ENCODE assay signal across 23 cellular contexts in the genomic region with DNA sequence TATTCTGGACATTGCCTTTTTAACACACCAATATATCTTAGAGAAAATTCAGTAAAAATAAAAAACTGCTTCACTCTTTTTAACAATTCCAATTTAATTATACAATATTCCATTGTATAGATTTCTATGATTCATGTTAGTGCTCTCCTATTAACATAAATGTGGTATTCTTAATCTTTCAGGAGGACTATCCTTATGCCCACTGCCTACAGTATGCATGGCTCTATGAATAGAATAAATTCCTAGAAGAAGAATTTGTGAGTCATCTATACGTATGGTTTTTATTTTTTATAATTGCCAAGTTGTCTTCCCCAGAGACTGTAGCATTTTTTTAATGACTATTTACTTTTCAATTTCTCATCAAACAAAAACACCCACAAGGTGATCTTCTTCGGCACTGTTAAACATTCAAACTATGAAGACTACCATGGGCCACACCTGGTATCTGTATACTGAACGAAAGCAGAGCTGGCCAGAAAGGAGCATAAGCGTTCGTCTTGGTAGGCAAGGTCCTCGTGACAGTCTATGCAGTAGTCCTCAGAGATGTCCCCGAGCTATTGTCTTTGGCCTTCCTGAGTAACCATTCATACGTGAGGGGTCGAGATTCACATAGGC.
DNase-seq lines count a peak whose midpoint lies in the region; ATAC-seq and TF ChIP-seq lines count a peak whose summit lies in the region.
"Had no signal": no experiment of that assay in that cellular context is flagged by ENCODE, and none has a peak within 500 bp of the region (broad histone marks: within the 10 kb centered on the region; RNA-seq: fewer than 3 reads in every experiment).

No MANE protein-coding gene starts in this region.

- WGBS in IMR-90 (ENCODE audit: extremely low coverage in 2 of 2, insufficient read length in 1 of 2), 2 experiments: 83% methylated on average over 1 of the region's 9 CpGs; no CpG with 5 or more reads in 1 of the 2 experiments
- WGBS in SK-N-SH (ENCODE audit: low lambda C conversion rate): 86% methylated on average over 9 of the region's 9 CpGs

- DNase-seq in EL: peak; percentile 3
- peak; percentile 24 for DNase-seq in IMR-90
- DNase-seq in SK-N-SH: no peak
- peak in 1 of 2 donors; percentile 28 for DNase-seq in foreskin keratinocyte
- no peak for DNase-seq in iPS-NIHi11 (ENCODE audit: low spot score)
- no peak for DNase-seq in NCI-H2227 treated with DMSO at 0.1 percent for 48 hours (lab: John Stamatoyannopoulos, UW)
- DNase-seq: CD4-positive, alpha-beta T cell; DMS53; H9; HFFc6; MM.1S; NCI-H1417 treated with DMSO at 0.1 percent for 48 hours; NCI-H1694 treated with DMSO at 0.1 percent for 48 hours; NCI-H2081; NCI-H226; NCI-H510A; NCI-H748 treated with DMSO at 0.1 percent for 48 hours; NK-92 treated with Interleukin-12 subunit alpha and Interleukin-12 subunit beta, amount 100 ng/mL, for 24 hours; PC-9; SHP77 had no signal

- H3K36me3 ChIP-seq in IMR-90 (ENCODE audit: control insufficient read depth, insufficient read depth, low read length) (0 out of 2 replicates have a peak, but pooled peaks cover 1% of the 10 kb centered on the region), SK-N-SH (replicated peaks in 1 of 2; ENCODE audit: control insufficient read depth in 1 of 2, insufficient read depth in 2 of 2, low read length in 1 of 2) (peaks cover 0 to 11% of the 10 kb centered on the region in 2 experiments)

- H3K56ac ChIP-seq in IMR-90 (ENCODE audit: extremely low read depth, insufficient read depth, low read length): no peak overlapping the region

- no peak overlapping the region for H3K23ac ChIP-seq in IMR-90 (ENCODE audit: low read depth, low read length)

- H3K14ac ChIP-seq in IMR-90 (replicated peaks; ENCODE audit: low read depth, low read length): no peak overlapping the region

- H4K8ac ChIP-seq in IMR-90 (ENCODE audit: low read depth in 2 of 2, low read length in 2 of 2): no peak overlapping the region

- CTCF ChIA-PET in IMR-90 (lab: Yijun Ruan, JAX) (no interaction called here), SK-N-SH (lab: Yijun Ruan, JAX) (interaction anchor here (0.9 to 1.0 kb wide), 2 partner anchors 23 to 303 kb away, joined by 3 read pairs; no protein-coding TSS in a partner anchor)

- H2AK5ac ChIP-seq in IMR-90 (ENCODE audit: low read depth, low read length): no peak overlapping the region

- H3K27me3 ChIP-seq in IMR-90 (ENCODE audit: control insufficient read depth, insufficient read depth, low read length) (no peaks in the 10 kb centered on the region), SK-N-SH (ENCODE audit: insufficient read depth) (no peaks in the 10 kb centered on the region), foreskin keratinocyte (no peaks in the 10 kb centered on the region)
- H3K27me3 ChIP-seq: BLaER1 treated with 17β-estradiol and CSF1 and Interleukin-3, amounts not matched to agents 10 nM and 100 nM had no signal

- H2BK5ac ChIP-seq in IMR-90 (ENCODE audit: low read depth, low read length, poor library complexity, severe bottlenecking): no peak overlapping the region

- TF ChIP-seq RAD21 in IMR-90 (IDR thresholded peaks at IDR 0.05; ENCODE audit: low read length): no peak
- no peak for TF ChIP-seq RAD21 in SK-N-SH (IDR thresholded peaks at IDR 0.05; ENCODE audit: low read length)

- in situ Hi-C loops in IMR-90 (cut with MboI; ENCODE audit: low sequenced_read_pairs): no loop called here

- H3K9me2 ChIP-seq in SK-N-SH: no peaks in the 10 kb centered on the region

- dilution Hi-C loops in IMR-90 (cut with HindIII; ENCODE audit: low sequenced_read_pairs, unreplicated experiment): no loop called here

- H4K20me1 ChIP-seq in IMR-90 (ENCODE audit: insufficient read depth, low read length): no peaks in the 10 kb centered on the region
- H4K20me1 ChIP-seq in SK-N-SH (ENCODE audit: insufficient read depth): no peaks in the 10 kb centered on the region
- H4K20me1 ChIP-seq: BLaER1 treated with 17β-estradiol and CSF1 and Interleukin-3, amounts not matched to agents 10 nM and 100 nM had no signal

- no TSS peak for BruUV-seq in IMR-90 (replicated peaks; lab: Mats Ljungman, UMichigan)

- H2BK20ac ChIP-seq in IMR-90 (ENCODE audit: low read depth, low read length): no peak overlapping the region

- no peak overlapping the region for H3K27ac ChIP-seq in IMR-90 (ENCODE audit: insufficient read depth, low read length)
- no peak overlapping the region for H3K27ac ChIP-seq in SK-N-SH (ENCODE audit: low read depth in 2 of 2, low read length in 1 of 2)
- H3K27ac ChIP-seq in foreskin keratinocyte: no peak overlapping the region
- H3K27ac ChIP-seq: BLaER1 treated with 17β-estradiol and CSF1 and Interleukin-3, amounts not matched to agents 10 nM and 100 nM; KMS-11; PC-9 had no signal

- TF ChIP-seq EP300 in SK-N-SH (IDR thresholded peaks at IDR 0.05; ENCODE audit: borderline replicate concordance in 1 of 2, low read depth in 1 of 2, low read length in 1 of 2): 0 out of 4 replicates have a peak, but pooled peaks of 1 of the 2 experiments have one; percentile 12

- ATAC-seq in IMR-90 (ENCODE audit: low read depth): peak; percentile 42
- peak; percentile 75 for ATAC-seq in foreskin keratinocyte
- no peak for ATAC-seq in HG03159 (IDR thresholded peaks at IDR 0.05; ENCODE audit: unreplicated experiment)

- H3K4me2 ChIP-seq in IMR-90 (ENCODE audit: low read depth, low read length): no peak overlapping the region
- no peak overlapping the region for H3K4me2 ChIP-seq in SK-N-SH
- H3K4me2 ChIP-seq: BLaER1 treated with 17β-estradiol and CSF1 and Interleukin-3, amounts not matched to agents 10 nM and 100 nM; KMS-11; PC-9 had no signal

- no peak overlapping the region for H4K91ac ChIP-seq in IMR-90 (ENCODE audit: insufficient read depth, low read depth, low read length)

- H3K18ac ChIP-seq in IMR-90 (ENCODE audit: low read depth, low read length): no peak overlapping the region

- H3F3A ChIP-seq in SK-N-SH (replicated peaks; ENCODE audit: insufficient read depth): no peaks in the 10 kb centered on the region

- H3K4me3 ChIP-seq in IMR-90 (ENCODE audit: insufficient read depth, low read depth, low read length): no peak overlapping the region
- no peak overlapping the region for H3K4me3 ChIP-seq in SK-N-SH (ENCODE audit: low read depth in 2 of 2, low read length in 1 of 2)
- H3K4me3 ChIP-seq: BLaER1 treated with 17β-estradiol and CSF1 and Interleukin-3, amounts not matched to agents 10 nM and 100 nM; PC-9 had no signal

- POLR2A ChIA-PET in IMR-90 (lab: Charles Lee; ENCODE audit: unreplicated experiment): no interaction called here
- POLR2A ChIA-PET in SK-N-SH (lab: Yijun Ruan, JAX): no interaction called here

- no peak overlapping the region for H4K5ac ChIP-seq in IMR-90 (ENCODE audit: low read depth, low read length)

- no peak overlapping the region for H2BK15ac ChIP-seq in IMR-90 (ENCODE audit: low read depth, low read length)

- intact Hi-C loops in IMR-90 (cut with micrococcal nuclease): no loop called here

- H3K9me1 ChIP-seq in IMR-90 (ENCODE audit: insufficient read depth, low read length): no peaks in the 10 kb centered on the region

- TF ChIP-seq POLR2A in IMR-90 (IDR thresholded peaks at IDR 0.05; ENCODE audit: low read depth, low read length): no peak

- H3K79me2 ChIP-seq in SK-N-SH (ENCODE audit: insufficient read depth): no peaks in the 10 kb centered on the region

- no peaks in the 10 kb centered on the region for H3K79me1 ChIP-seq in IMR-90 (ENCODE audit: low read depth in 1 of 2, low read length in 2 of 2)

- TF ChIP-seq CTCF in IMR-90 (conservative IDR thresholded peaks at IDR 0.05; ENCODE audit: low read depth, low read length) (no peak), SK-N-SH (IDR thresholded peaks at IDR 0.05) (no peak), foreskin keratinocyte (conservative IDR thresholded peaks at IDR 0.05) (no peak)

- H3K9ac ChIP-seq in IMR-90 (ENCODE audit: low read depth, low read length) (no peak overlapping the region), SK-N-SH (no peak overlapping the region)
- H3K9ac ChIP-seq: BLaER1 treated with 17β-estradiol and CSF1 and Interleukin-3, amounts not matched to agents 10 nM and 100 nM; KMS-11 had no signal

- H3K4me1 ChIP-seq in IMR-90 (ENCODE audit: control insufficient read depth, insufficient read depth, low read length) (no peaks in the 10 kb centered on the region), SK-N-SH (ENCODE audit: control insufficient read depth in 1 of 2, insufficient read depth in 2 of 2, low read depth in 1 of 2, low read length in 1 of 2) (no peaks in the 10 kb centered on the region), foreskin keratinocyte (no peaks in the 10 kb centered on the region)

- H3K4ac ChIP-seq in IMR-90 (ENCODE audit: low read depth, low read length): no peak overlapping the region

- H3K9me3 ChIP-seq in IMR-90 (ENCODE audit: control insufficient read depth, insufficient read depth, low read length): no peaks in the 10 kb centered on the region
- H3K9me3 ChIP-seq in SK-N-SH: no peaks in the 10 kb centered on the region

- H2AK9ac ChIP-seq in IMR-90 (replicated peaks; ENCODE audit: low read depth, low read length, poor library complexity): no peak overlapping the region

- H2AFZ ChIP-seq in IMR-90 (replicated peaks; ENCODE audit: low read length, poor library complexity) (no peak overlapping the region), SK-N-SH (ENCODE audit: low read depth) (no peak overlapping the region)
- H2AFZ ChIP-seq: PC-9 had no signal

- no peak overlapping the region for H2BK120ac ChIP-seq in IMR-90 (ENCODE audit: low read depth, low read length)

TF ChIP-seq in IMR-90, 13 proteins besides CTCF, POLR2A, EP300 and RAD21 (continues in another document):
- TF ChIP-seq, protein P1, sequence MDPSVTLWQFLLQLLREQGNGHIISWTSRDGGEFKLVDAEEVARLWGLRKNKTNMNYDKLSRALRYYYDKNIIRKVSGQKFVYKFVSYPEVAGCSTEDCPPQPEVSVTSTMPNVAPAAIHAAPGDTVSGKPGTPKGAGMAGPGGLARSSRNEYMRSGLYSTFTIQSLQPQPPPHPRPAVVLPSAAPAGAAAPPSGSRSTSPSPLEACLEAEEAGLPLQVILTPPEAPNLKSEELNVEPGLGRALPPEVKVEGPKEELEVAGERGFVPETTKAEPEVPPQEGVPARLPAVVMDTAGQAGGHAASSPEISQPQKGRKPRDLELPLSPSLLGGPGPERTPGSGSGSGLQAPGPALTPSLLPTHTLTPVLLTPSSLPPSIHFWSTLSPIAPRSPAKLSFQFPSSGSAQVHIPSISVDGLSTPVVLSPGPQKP (IDR thresholded peaks at IDR 0.05; ENCODE audit: borderline replicate concordance, low read depth, low read length): no peak
- no peak for TF ChIP-seq BHLHE40 (IDR thresholded peaks at IDR 0.05; ENCODE audit: low read depth, low read length)

TF ChIP-seq in SK-N-SH, 30 proteins besides CTCF, POLR2A, EP300 and RAD21:
- TF ChIP-seq GABPA (IDR thresholded peaks at IDR 0.05; ENCODE audit: low read depth) (no peak), FOSL2 (IDR thresholded peaks at IDR 0.05; ENCODE audit: borderline replicate concordance, low read depth) (no peak), YY1 (IDR thresholded peaks at IDR 0.05; ENCODE audit: low read depth) (no peak), TCF12 (IDR thresholded peaks at IDR 0.05) (0 out of 2 replicates have a peak, but pooled peaks have one; percentile 6)

Comparison
In these comparisons a context has a peak if more than half of its experiments do, and no peak if none do; other contexts are left out.
1. DNase-seq: peak in EL (single experiment) and IMR-90 (single experiment); none in SK-N-SH (single experiment), iPS-NIHi11 (single experiment) and NCI-H2227 treated with DMSO at 0.1 percent for 48 hours (single experiment).